ENCODE assay signal across 12 cellular contexts in genomic region chr12:84497819-84498218, GRCh38.
A peak's percentile ranks its signal among the peaks of the same experiment; 100 is the strongest.
DNase-seq lines count a peak whose midpoint lies in the region; ATAC-seq and TF ChIP-seq lines count a peak whose summit lies in the region.
"Had no signal": no experiment of that assay in that cellular context is flagged by ENCODE, and none has a peak within 500 bp of the region (broad histone marks: within the 10 kb centered on the region; RNA-seq: fewer than 3 reads in every experiment).

No MANE protein-coding gene starts in this region.

- no peak overlapping the region for H3K14ac ChIP-seq in H9 (ENCODE audit: insufficient read depth, low read length)

- H4K5ac ChIP-seq in H9 (ENCODE audit: insufficient read length, low read depth, low read length), result no peak overlapping the region

- TF ChIP-seq CTCF in H9 (conservative IDR thresholded peaks at IDR 0.05) (peak; percentile 50; the same call in 2 of the 3 replicates), lower lobe of right lung (IDR thresholded peaks at IDR 0.05) (no peak)

- WGBS in H9 (ENCODE audit: extremely low coverage, insufficient read length, low lambda C conversion rate), result no CpG with 5 or more reads among the region's 1 CpG

- H3K27ac ChIP-seq in H9 (ENCODE audit: insufficient read length, low read depth, low read length), result no peak overlapping the region
- no peak overlapping the region for H3K27ac ChIP-seq in lower lobe of right lung
- H3K27ac ChIP-seq: upper lobe of left lung had no signal

- no peak overlapping the region for H2AFZ ChIP-seq in H9 (ENCODE audit: low read length)

- no peaks in the 10 kb centered on the region for H3K79me2 ChIP-seq in H9 (ENCODE audit: insufficient read depth, low read length)

- H2BK15ac ChIP-seq in H9 (ENCODE audit: low read depth, low read length), result no peak overlapping the region

- H2BK12ac ChIP-seq in H9 (ENCODE audit: insufficient read length, low read depth, low read length), result no peak overlapping the region

- no peak overlapping the region for H3K4me2 ChIP-seq in H9 (ENCODE audit: insufficient read depth, insufficient read length, low read length)

- H3K27ac Mint-ChIP-seq in H9, result no peak overlapping the region

- H3K4me1 Mint-ChIP-seq in H9, result no peaks in the 10 kb centered on the region

- H3K18ac ChIP-seq in H9 (ENCODE audit: insufficient read length, low read depth, low read length), result no peak overlapping the region

- H3K23me2 ChIP-seq in H9 (ENCODE audit: insufficient read length, low read depth, low read length, poor library complexity, severe bottlenecking), result no peaks in the 10 kb centered on the region

- no peak overlapping the region for H2BK120ac ChIP-seq in H9 (ENCODE audit: low read depth, low read length, poor library complexity, severe bottlenecking)

- no peaks in the 10 kb centered on the region for H3K9me3 ChIP-seq in H9 (ENCODE audit: control insufficient read depth, low read depth, low read length)
- H3K9me3 ChIP-seq in lower lobe of right lung, result no peaks in the 10 kb centered on the region
- H3K9me3 ChIP-seq: upper lobe of left lung had no signal

- H2BK5ac ChIP-seq in H9 (ENCODE audit: insufficient read length, low read length), result no peak overlapping the region

- H3K4ac ChIP-seq in H9 (ENCODE audit: low read depth, low read length), result no peak overlapping the region

- no peak overlapping the region for H4K91ac ChIP-seq in H9 (ENCODE audit: insufficient read length, low read depth, low read length)

- no peaks in the 10 kb centered on the region for H3K36me3 ChIP-seq in lower lobe of right lung
- H3K36me3 ChIP-seq: upper lobe of left lung had no signal

- H3K79me1 ChIP-seq in H9 (ENCODE audit: insufficient read depth, low read depth, low read length, poor library complexity, severe bottlenecking), result no peaks in the 10 kb centered on the region

- no peak for ATAC-seq in lower lobe of right lung
- no peak for ATAC-seq in GM19455 (IDR thresholded peaks at IDR 0.05; ENCODE audit: unreplicated experiment)
- ATAC-seq: esophagus mucosa had no signal

- H3K56ac ChIP-seq in H9 (ENCODE audit: insufficient read length, low read depth, low read length), result no peak overlapping the region

- no peaks in the 10 kb centered on the region for H4K20me1 ChIP-seq in H9 (ENCODE audit: control insufficient read depth, insufficient read depth, insufficient read length)

- H3K9me3 Mint-ChIP-seq in H9, result no peaks in the 10 kb centered on the region

- H3K27me3 Mint-ChIP-seq in H9 (ENCODE audit: low read depth), result no peaks in the 10 kb centered on the region

- H3K4me1 ChIP-seq in H9 (ENCODE audit: insufficient read depth, low read length), result no peaks in the 10 kb centered on the region
- H3K4me1 ChIP-seq in lower lobe of right lung, result no peaks in the 10 kb centered on the region
- H3K4me1 ChIP-seq: upper lobe of left lung had no signal

- DNase-seq in D341Med (ENCODE audit: low spot score), result peak; percentile 32
- no peak for DNase-seq in H9
- peak; percentile 14 for DNase-seq in RPMI8226
- peak; percentile 22 for DNase-seq in iPS-NIHi7 (ENCODE audit: extremely low spot score)
- no peak for DNase-seq in SHP77 treated with DMSO at 0.1 percent for 48 hours (lab: John Stamatoyannopoulos, UW)
- no peak for DNase-seq in lower lobe of right lung
- DNase-seq: activated naive CD4-positive, alpha-beta T cell treated with anti-CD3 and anti-CD28 coated beads, Interleukin-2, amount 50 U/mL, for 16 hours; GOT3; SW 1271; upper lobe of left lung had no signal

- no peak overlapping the region for H2AK5ac ChIP-seq in H9 (ENCODE audit: insufficient read length, low read length)

- H3K27me3 ChIP-seq in H9 (ENCODE audit: insufficient read depth, low read length) (no peaks in the 10 kb centered on the region), lower lobe of right lung (ENCODE audit: low read depth) (no peaks in the 10 kb centered on the region)
- H3K27me3 ChIP-seq: upper lobe of left lung had no signal

- no peak overlapping the region for H3K4me3 Mint-ChIP-seq in H9

- no peak overlapping the region for H3K9ac ChIP-seq in H9 (ENCODE audit: extremely low read depth, insufficient read length, low read length)

- H2BK20ac ChIP-seq in H9 (ENCODE audit: low read depth, low read length, poor library complexity, severe bottlenecking), result no peak overlapping the region

- intact Hi-C loops in lower lobe of right lung (cut with DNase I), result no loop called here

- no peak overlapping the region for H4K8ac ChIP-seq in H9 (replicated peaks; ENCODE audit: insufficient read length, low read depth, low read length)

- H3K36me3 Mint-ChIP-seq in H9 (ENCODE audit: insufficient read depth in 1 of 3, low read depth in 3 of 3), result no peaks in the 10 kb centered on the region; a peak in 1 of 7 replicates

- H3K23ac ChIP-seq in H9 (ENCODE audit: insufficient read length, low read depth, low read length), result no peak overlapping the region

- no peak overlapping the region for H3K4me3 ChIP-seq in lower lobe of right lung
- H3K4me3 ChIP-seq: upper lobe of left lung had no signal

- H3T11ph ChIP-seq in H9 (ENCODE audit: low read length), result no peak overlapping the region

Comparison
In these comparisons a context has a peak if more than half of its experiments do, and no peak if none do; other contexts are left out.
1. DNase-seq: peak in D341Med (single experiment), RPMI8226 (single experiment) and iPS-NIHi7 (single experiment); none in H9 (single experiment), SHP77 treated with DMSO at 0.1 percent for 48 hours (single experiment) and lower lobe of right lung (single experiment).